ENCODE assay signal across 16 cellular contexts in genomic region chrX:56554870-56555269, GRCh38. TPM values are rescaled to one million over a fixed set of nuclear protein-coding genes. Genes with fewer than 3 reads are reported as not detected.
A peak's percentile ranks its signal among the peaks of the same experiment; 100 is the strongest.
DNase-seq lines count a peak whose midpoint lies in the region; ATAC-seq, FAIRE-seq and TF ChIP-seq lines count a peak whose summit lies in the region.
"Had no signal": no experiment of that assay in that cellular context is flagged by ENCODE, and none has a peak within 500 bp of the region (broad histone marks: within the 10 kb centered on the region; RNA-seq: fewer than 3 reads in every experiment).

No MANE protein-coding gene starts in this region.

- no peak overlapping the region for H3K27ac Mint-ChIP-seq in astrocyte (ENCODE audit: unreplicated experiment)
- H3K27ac Mint-ChIP-seq in stimulated activated naive CD8-positive, alpha-beta T cell treated with anti-CD3 and anti-CD28 coated beads, Interleukin-15, amount 100 ng/mL, for 72 hours: no peak overlapping the region
- no peak overlapping the region for H3K27ac Mint-ChIP-seq in GM23338
- H3K27ac Mint-ChIP-seq: CD14-positive monocyte; CD4-positive, alpha-beta memory T cell; H9 had no signal

- FAIRE-seq in astrocyte (lab: Jason Lieb, UNC): peak; percentile 23
- FAIRE-seq: H1 had no signal

- H3K27ac ChIP-seq in astrocyte (ENCODE audit: low read depth, low read length) (no peak overlapping the region), right lobe of liver (peak overlapping the region in 1 of 3 donors; percentile 22), GM23338 (ENCODE audit: low read depth) (no peak overlapping the region)
- H3K27ac ChIP-seq: BLaER1 had no signal

- H2AFZ ChIP-seq in astrocyte (ENCODE audit: low read depth, low read length) (no peak overlapping the region), GM23338 (no peak overlapping the region)

- H3F3A ChIP-seq in GM23338 (replicated peaks; ENCODE audit: low read depth): no peaks in the 10 kb centered on the region

- H3K27me3 ChIP-seq in astrocyte (ENCODE audit: insufficient read depth, low read length) (no peaks in the 10 kb centered on the region), right lobe of liver (no peaks in the 10 kb centered on the region), GM23338 (ENCODE audit: insufficient read depth) (no peaks in the 10 kb centered on the region)

- H3K9me3 Mint-ChIP-seq in astrocyte (ENCODE audit: unreplicated experiment): no peaks in the 10 kb centered on the region
- peaks cover 4 to 9% of the 10 kb centered on the region in 2 donors for H3K9me3 Mint-ChIP-seq in stimulated activated naive CD8-positive, alpha-beta T cell treated with anti-CD3 and anti-CD28 coated beads, Interleukin-15, amount 100 ng/mL, for 72 hours
- no peaks in the 10 kb centered on the region for H3K9me3 Mint-ChIP-seq in GM23338
- H3K9me3 Mint-ChIP-seq: CD14-positive monocyte had no signal

- H3K4me1 Mint-ChIP-seq in astrocyte (ENCODE audit: low read depth, unreplicated experiment) (no peaks in the 10 kb centered on the region), GM23338 (no peaks in the 10 kb centered on the region)
- H3K4me1 Mint-ChIP-seq in stimulated activated naive CD8-positive, alpha-beta T cell treated with anti-CD3 and anti-CD28 coated beads, Interleukin-15, amount 100 ng/mL, for 72 hours: no peaks in the 10 kb centered on the region
- H3K4me1 Mint-ChIP-seq: CD14-positive monocyte; CD4-positive, alpha-beta memory T cell; H9 had no signal

- H3K79me2 ChIP-seq in astrocyte (ENCODE audit: insufficient read depth, low read length): no peaks in the 10 kb centered on the region
- H3K79me2 ChIP-seq in GM23338 (replicated peaks; ENCODE audit: insufficient read depth): no peaks in the 10 kb centered on the region

- no peak overlapping the region for H3K9ac ChIP-seq in astrocyte (ENCODE audit: low read length)
- H3K9ac ChIP-seq: BLaER1 had no signal

- H3K36me3 Mint-ChIP-seq in astrocyte (ENCODE audit: low read depth, unreplicated experiment) (no peaks in the 10 kb centered on the region), GM23338 (ENCODE audit: low read depth) (no peaks in the 10 kb centered on the region)
- H3K36me3 Mint-ChIP-seq: CD14-positive monocyte had no signal

- H3K9me3 ChIP-seq in astrocyte (ENCODE audit: insufficient read depth, low read depth, low read length): no peaks in the 10 kb centered on the region
- no peaks in the 10 kb centered on the region for H3K9me3 ChIP-seq in right lobe of liver
- H3K9me3 ChIP-seq: BLaER1 had no signal

- intact Hi-C loops in left colon (cut with DNase I, micrococcal nuclease): no loop called here
- intact Hi-C loops in right lobe of liver (cut with DNase I): no loop called here

- no peak for TF ChIP-seq POLR2A in right lobe of liver (IDR thresholded peaks at IDR 0.05)

- WGBS in right lobe of liver (ENCODE audit: insufficient coverage, low coverage, low lambda C conversion rate, missing lambda C conversion rate): 64% methylated on average over 4 of the region's 4 CpGs

- H3K36me3 ChIP-seq in astrocyte (ENCODE audit: insufficient read depth, low read length) (no peaks in the 10 kb centered on the region), right lobe of liver (no peaks in the 10 kb centered on the region), GM23338 (ENCODE audit: insufficient read depth) (no peaks in the 10 kb centered on the region)
- H3K36me3 ChIP-seq: BLaER1 had no signal

- H3K4me3 Mint-ChIP-seq in astrocyte (ENCODE audit: unreplicated experiment): no peak overlapping the region
- H3K4me3 Mint-ChIP-seq in stimulated activated naive CD8-positive, alpha-beta T cell treated with anti-CD3 and anti-CD28 coated beads, Interleukin-15, amount 100 ng/mL, for 72 hours: no peak overlapping the region
- H3K4me3 Mint-ChIP-seq in GM23338: no peak overlapping the region
- H3K4me3 Mint-ChIP-seq: CD14-positive monocyte; CD4-positive, alpha-beta memory T cell; H9 had no signal

- H4K20me1 ChIP-seq in astrocyte (ENCODE audit: insufficient read depth, low read length) (no peaks in the 10 kb centered on the region), GM23338 (replicated peaks; ENCODE audit: insufficient read depth) (no peaks in the 10 kb centered on the region)
- H4K20me1 ChIP-seq: BLaER1 had no signal

- no peak for TF ChIP-seq CTCF in astrocyte (IDR thresholded peaks at IDR 0.05; ENCODE audit: insufficient read depth, low read depth, low read length)
- TF ChIP-seq CTCF in right lobe of liver (IDR thresholded peaks at IDR 0.05): no peak
- TF ChIP-seq CTCF in GM23338 (conservative IDR thresholded peaks at IDR 0.05; ENCODE audit: low read depth in 2 of 2): no peak

- DNase-seq in astrocyte (ENCODE audit: low read depth) (no peak), left colon (no peak), right lobe of liver (no peak), NCI-H2227 (lab: John Stamatoyannopoulos, UW; ENCODE audit: unreplicated experiment) (no peak), NCI-H1048 (lab: John Stamatoyannopoulos, UW) (no peak), GM23338 (ENCODE audit: low spot score) (no peak)
- DNase-seq in stimulated activated naive CD8-positive, alpha-beta T cell treated with anti-CD3 and anti-CD28 coated beads, Interleukin-15, amount 100 ng/mL, for 72 hours: no peak
- DNase-seq: 8988T; CD4-positive, alpha-beta memory T cell; DMS153; DMS79; GDM1; H9 had no signal

- ATAC-seq in left colon: peak; percentile 80
- peak; percentile 86 to 95 (median 92) for ATAC-seq in right lobe of liver
- no peak for ATAC-seq in stimulated activated naive CD8-positive, alpha-beta T cell treated with anti-CD3 and anti-CD28 coated beads, Interleukin-15, amount 100 ng/mL, for 72 hours
- ATAC-seq in GM23338: no peak

- H3K9me2 ChIP-seq in GM23338 (ENCODE audit: insufficient read depth): no peaks in the 10 kb centered on the region

- H3K4me2 ChIP-seq in astrocyte (ENCODE audit: low read length): no peak overlapping the region
- no peak overlapping the region for H3K4me2 ChIP-seq in GM23338
- H3K4me2 ChIP-seq: BLaER1 had no signal

- H3K27me3 Mint-ChIP-seq in astrocyte (ENCODE audit: low read depth, unreplicated experiment) (peaks cover under 1% of the 10 kb centered on the region), GM23338 (ENCODE audit: insufficient read depth, low read depth, poor library complexity) (no peaks in the 10 kb centered on the region)
- H3K27me3 Mint-ChIP-seq in stimulated activated naive CD8-positive, alpha-beta T cell treated with anti-CD3 and anti-CD28 coated beads, Interleukin-15, amount 100 ng/mL, for 72 hours: no peaks in the 10 kb centered on the region
- H3K27me3 Mint-ChIP-seq: CD4-positive, alpha-beta memory T cell had no signal

- H3K4me1 ChIP-seq in astrocyte (ENCODE audit: insufficient read depth, low read length) (no peaks in the 10 kb centered on the region), right lobe of liver (no peaks in the 10 kb centered on the region), GM23338 (ENCODE audit: insufficient read depth) (no peaks in the 10 kb centered on the region)
- H3K4me1 ChIP-seq: BLaER1 had no signal

- no peak overlapping the region for H3K4me3 ChIP-seq in astrocyte (ENCODE audit: insufficient read depth, low read depth, low read length)
- H3K4me3 ChIP-seq in right lobe of liver: no peak overlapping the region
- no peak overlapping the region for H3K4me3 ChIP-seq in GM23338
- H3K4me3 ChIP-seq: BLaER1 had no signal

TF ChIP-seq in GM23338, 12 proteins besides CTCF, POLR2A, EP300 and RAD21 (continues in another document):
- TF ChIP-seq NANOG (IDR thresholded peaks at IDR 0.05; ENCODE audit: borderline replicate concordance) (no peak), ETS1 (IDR thresholded peaks at IDR 0.05) (no peak), ZNF331 (CRISPR knock-in tag; IDR thresholded peaks at IDR 0.05; ENCODE audit: low read depth) (no peak), REST (IDR thresholded peaks at IDR 0.05; ENCODE audit: unreplicated experiment) (no peak), EZH2phosphoT487 (IDR thresholded peaks at IDR 0.05; ENCODE audit: unreplicated experiment) (no peak), CREB1 (CRISPR knock-in tag; IDR thresholded peaks at IDR 0.05; ENCODE audit: low read depth) (no peak)

RNA-seq across cellular contexts. Expression of gene UBQLN2, which starts 8.6 kb away (rescaled TPM):
- total RNA-seq in astrocyte (36.5 and 38.9 TPM in 2 replicates), left colon (10 to 100 TPM; 19.4 to 20.1 TPM), right lobe of liver (10 to 100 TPM; 11.9 to 17.7 (median 13.6) TPM)
- 35.7 and 42.0 TPM in 2 replicates for total RNA-seq in GM23338 (2014; rRNA removed; shearing (Covaris generic))
- polyA plus RNA-seq in GM23338 (2016; fragmentation: Nextera tagmentation; extraction: Ambion mirVana): 21.4 and 21.8 TPM in 2 replicates

Comparison
In these comparisons a context has a peak if more than half of its experiments do, and no peak if none do; other contexts are left out.
1. ATAC-seq: peak in left colon (single experiment) and right lobe of liver (4 of 4); none in stimulated activated naive CD8-positive, alpha-beta T cell treated with anti-CD3 and anti-CD28 coated beads, Interleukin-15, amount 100 ng/mL, for 72 hours (single experiment) and GM23338 (single experiment).